In the genomic region with DNA sequence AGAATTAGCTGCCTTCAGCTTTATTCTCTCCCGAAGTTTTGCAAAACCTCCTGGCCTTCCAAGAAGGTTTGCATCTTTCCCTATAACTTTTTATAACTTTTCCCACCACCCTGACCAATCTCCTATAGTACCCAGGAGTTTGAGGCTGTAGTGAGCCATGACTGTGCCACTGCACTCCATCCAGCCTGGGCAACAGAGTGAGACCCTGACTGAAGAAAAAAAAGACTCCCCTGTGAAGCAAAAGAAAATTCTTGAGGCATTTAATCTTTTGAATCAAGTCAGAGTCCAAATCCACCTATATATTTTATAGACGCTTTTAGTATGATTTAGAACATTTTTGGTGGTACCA, we compare ENCODE assay signal across 1 cellular context.
TF ChIP-seq lines count a peak whose summit lies in the region.

No MANE protein-coding gene starts in this region.

TF ChIP-seq in K562, 482 proteins besides CTCF, POLR2A, EP300 and RAD21:
- TF ChIP-seq ZNF224 (CRISPR knock-in tag; IDR thresholded peaks at IDR 0.05) (no peak), ZNF589 (CRISPR knock-in tag; IDR thresholded peaks at IDR 0.05; ENCODE audit: low read depth) (no peak), ZSCAN29 (IDR thresholded peaks at IDR 0.05) (no peak), ZNF121 (CRISPR knock-in tag; conservative IDR thresholded peaks at IDR 0.05) (peak; percentile 65), CCAR2 (IDR thresholded peaks at IDR 0.05; ENCODE audit: low read depth, low read length) (no peak), TBL1XR1 (IDR thresholded peaks at IDR 0.05; ENCODE audit: low read length in 2 of 2) (0 out of 4 replicates have a peak, but pooled peaks of 1 of the 2 experiments have one; percentile 1), SP1 (CRISPR knock-in tag; IDR thresholded peaks at IDR 0.05) (no peak), MEF2D (tag; conservative IDR thresholded peaks at IDR 0.05; ENCODE audit: low read depth) (no peak), FOXJ2 (tag; IDR thresholded peaks at IDR 0.05) (peak; percentile 69), NR2C1 (IDR thresholded peaks at IDR 0.05) (no peak), NR2C1 (tag; IDR thresholded peaks at IDR 0.05) (no peak), NEUROD1 (IDR thresholded peaks at IDR 0.05; ENCODE audit: borderline replicate concordance, low read depth, low read length, partially characterized antibody) (no peak), U2AF2 (optimal IDR thresholded peaks at IDR 0.05; ENCODE audit: low read depth, low read length) (no peak), FOXA1 (IDR thresholded peaks at IDR 0.05; ENCODE audit: borderline replicate concordance) (no peak), POLR3G (IDR thresholded peaks at IDR 0.05; ENCODE audit: extremely low read depth, insufficient read length, insufficient replicate concordance) (no peak), IFI16 (CRISPR knock-in tag; IDR thresholded peaks at IDR 0.05) (no peak), MEF2A (IDR thresholded peaks at IDR 0.05; ENCODE audit: control insufficient read depth, low read depth, low read length) (no peak), RBM34 (IDR thresholded peaks at IDR 0.05; ENCODE audit: borderline replicate concordance, insufficient read depth, low read length) (no peak)
- TF ChIP-seq, protein P1, sequence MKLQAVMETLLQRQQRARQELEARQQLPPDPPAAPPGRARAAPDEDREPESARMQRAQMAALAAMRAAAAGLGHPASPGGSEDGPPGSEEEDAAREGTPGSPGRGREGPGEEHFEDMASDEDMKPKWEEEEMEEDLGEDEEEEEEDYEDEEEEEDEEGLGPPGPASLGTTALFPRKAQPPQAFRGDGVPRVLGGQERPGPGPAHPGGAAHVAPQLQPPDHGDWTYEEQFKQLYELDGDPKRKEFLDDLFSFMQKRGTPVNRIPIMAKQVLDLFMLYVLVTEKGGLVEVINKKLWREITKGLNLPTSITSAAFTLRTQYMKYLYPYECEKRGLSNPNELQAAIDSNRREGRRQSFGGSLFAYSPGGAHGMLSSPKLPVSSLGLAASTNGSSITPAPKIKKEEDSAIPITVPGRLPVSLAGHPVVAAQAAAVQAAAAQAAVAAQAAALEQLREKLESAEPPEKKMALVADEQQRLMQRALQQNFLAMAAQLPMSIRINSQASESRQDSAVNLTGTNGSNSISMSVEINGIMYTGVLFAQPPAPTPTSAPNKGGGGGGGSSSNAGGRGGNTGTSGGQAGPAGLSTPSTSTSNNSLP (IDR thresholded peaks at IDR 0.05; ENCODE audit: borderline replicate concordance, low read depth, low read length) = 0 out of 2 replicates have a peak, but pooled peaks have one; percentile 0
- TF ChIP-seq, protein P2, sequence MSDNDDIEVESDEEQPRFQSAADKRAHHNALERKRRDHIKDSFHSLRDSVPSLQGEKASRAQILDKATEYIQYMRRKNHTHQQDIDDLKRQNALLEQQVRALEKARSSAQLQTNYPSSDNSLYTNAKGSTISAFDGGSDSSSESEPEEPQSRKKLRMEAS (CRISPR knock-in tag; IDR thresholded peaks at IDR 0.05) = no peak
- TF ChIP-seq, protein P3, sequence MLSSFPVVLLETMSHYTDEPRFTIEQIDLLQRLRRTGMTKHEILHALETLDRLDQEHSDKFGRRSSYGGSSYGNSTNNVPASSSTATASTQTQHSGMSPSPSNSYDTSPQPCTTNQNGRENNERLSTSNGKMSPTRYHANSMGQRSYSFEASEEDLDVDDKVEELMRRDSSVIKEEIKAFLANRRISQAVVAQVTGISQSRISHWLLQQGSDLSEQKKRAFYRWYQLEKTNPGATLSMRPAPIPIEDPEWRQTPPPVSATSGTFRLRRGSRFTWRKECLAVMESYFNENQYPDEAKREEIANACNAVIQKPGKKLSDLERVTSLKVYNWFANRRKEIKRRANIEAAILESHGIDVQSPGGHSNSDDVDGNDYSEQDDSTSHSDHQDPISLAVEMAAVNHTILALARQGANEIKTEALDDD (IDR thresholded peaks at IDR 0.05) = no peak
- TF ChIP-seq, protein P4, sequence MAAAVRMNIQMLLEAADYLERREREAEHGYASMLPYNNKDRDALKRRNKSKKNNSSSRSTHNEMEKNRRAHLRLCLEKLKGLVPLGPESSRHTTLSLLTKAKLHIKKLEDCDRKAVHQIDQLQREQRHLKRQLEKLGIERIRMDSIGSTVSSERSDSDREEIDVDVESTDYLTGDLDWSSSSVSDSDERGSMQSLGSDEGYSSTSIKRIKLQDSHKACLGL (CRISPR knock-in tag; IDR thresholded peaks at IDR 0.05; ENCODE audit: borderline replicate concordance, poor library complexity, severe bottlenecking) = no peak
- TF ChIP-seq, protein P5, sequence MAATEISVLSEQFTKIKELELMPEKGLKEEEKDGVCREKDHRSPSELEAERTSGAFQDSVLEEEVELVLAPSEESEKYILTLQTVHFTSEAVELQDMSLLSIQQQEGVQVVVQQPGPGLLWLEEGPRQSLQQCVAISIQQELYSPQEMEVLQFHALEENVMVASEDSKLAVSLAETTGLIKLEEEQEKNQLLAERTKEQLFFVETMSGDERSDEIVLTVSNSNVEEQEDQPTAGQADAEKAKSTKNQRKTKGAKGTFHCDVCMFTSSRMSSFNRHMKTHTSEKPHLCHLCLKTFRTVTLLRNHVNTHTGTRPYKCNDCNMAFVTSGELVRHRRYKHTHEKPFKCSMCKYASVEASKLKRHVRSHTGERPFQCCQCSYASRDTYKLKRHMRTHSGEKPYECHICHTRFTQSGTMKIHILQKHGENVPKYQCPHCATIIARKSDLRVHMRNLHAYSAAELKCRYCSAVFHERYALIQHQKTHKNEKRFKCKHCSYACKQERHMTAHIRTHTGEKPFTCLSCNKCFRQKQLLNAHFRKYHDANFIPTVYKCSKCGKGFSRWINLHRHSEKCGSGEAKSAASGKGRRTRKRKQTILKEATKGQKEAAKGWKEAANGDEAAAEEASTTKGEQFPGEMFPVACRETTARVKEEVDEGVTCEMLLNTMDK (IDR thresholded peaks at IDR 0.05; ENCODE audit: borderline replicate concordance, insufficient read depth, low read depth, low read length, poor library complexity, severe bottlenecking) = no peak
- TF ChIP-seq, protein P6, sequence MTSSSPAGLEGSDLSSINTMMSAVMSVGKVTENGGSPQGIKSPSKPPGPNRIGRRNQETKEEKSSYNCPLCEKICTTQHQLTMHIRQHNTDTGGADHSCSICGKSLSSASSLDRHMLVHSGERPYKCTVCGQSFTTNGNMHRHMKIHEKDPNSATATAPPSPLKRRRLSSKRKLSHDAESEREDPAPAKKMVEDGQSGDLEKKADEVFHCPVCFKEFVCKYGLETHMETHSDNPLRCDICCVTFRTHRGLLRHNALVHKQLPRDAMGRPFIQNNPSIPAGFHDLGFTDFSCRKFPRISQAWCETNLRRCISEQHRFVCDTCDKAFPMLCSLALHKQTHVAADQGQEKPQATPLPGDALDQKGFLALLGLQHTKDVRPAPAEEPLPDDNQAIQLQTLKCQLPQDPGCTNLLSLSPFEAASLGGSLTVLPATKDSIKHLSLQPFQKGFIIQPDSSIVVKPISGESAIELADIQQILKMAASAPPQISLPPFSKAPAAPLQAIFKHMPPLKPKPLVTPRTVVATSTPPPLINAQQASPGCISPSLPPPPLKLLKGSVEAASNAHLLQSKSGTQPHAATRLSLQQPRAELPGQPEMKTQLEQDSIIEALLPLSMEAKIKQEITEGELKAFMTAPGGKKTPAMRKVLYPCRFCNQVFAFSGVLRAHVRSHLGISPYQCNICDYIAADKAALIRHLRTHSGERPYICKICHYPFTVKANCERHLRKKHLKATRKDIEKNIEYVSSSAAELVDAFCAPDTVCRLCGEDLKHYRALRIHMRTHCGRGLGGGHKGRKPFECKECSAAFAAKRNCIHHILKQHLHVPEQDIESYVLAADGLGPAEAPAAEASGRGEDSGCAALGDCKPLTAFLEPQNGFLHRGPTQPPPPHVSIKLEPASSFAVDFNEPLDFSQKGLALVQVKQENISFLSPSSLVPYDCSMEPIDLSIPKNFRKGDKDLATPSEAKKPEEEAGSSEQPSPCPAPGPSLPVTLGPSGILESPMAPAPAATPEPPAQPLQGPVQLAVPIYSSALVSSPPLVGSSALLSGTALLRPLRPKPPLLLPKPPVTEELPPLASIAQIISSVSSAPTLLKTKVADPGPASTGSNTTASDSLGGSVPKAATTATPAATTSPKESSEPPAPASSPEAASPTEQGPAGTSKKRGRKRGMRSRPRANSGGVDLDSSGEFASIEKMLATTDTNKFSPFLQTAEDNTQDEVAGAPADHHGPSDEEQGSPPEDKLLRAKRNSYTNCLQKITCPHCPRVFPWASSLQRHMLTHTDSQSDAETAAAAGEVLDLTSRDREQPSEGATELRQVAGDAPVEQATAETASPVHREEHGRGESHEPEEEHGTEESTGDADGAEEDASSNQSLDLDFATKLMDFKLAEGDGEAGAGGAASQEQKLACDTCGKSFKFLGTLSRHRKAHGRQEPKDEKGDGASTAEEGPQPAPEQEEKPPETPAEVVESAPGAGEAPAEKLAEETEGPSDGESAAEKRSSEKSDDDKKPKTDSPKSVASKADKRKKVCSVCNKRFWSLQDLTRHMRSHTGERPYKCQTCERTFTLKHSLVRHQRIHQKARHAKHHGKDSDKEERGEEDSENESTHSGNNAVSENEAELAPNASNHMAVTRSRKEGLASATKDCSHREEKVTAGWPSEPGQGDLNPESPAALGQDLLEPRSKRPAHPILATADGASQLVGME (CRISPR knock-in tag; IDR thresholded peaks at IDR 0.05) = no peak
- TF ChIP-seq, protein P7, sequence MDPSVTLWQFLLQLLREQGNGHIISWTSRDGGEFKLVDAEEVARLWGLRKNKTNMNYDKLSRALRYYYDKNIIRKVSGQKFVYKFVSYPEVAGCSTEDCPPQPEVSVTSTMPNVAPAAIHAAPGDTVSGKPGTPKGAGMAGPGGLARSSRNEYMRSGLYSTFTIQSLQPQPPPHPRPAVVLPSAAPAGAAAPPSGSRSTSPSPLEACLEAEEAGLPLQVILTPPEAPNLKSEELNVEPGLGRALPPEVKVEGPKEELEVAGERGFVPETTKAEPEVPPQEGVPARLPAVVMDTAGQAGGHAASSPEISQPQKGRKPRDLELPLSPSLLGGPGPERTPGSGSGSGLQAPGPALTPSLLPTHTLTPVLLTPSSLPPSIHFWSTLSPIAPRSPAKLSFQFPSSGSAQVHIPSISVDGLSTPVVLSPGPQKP (CRISPR knock-in tag; IDR thresholded peaks at IDR 0.05) = no peak
- TF ChIP-seq, protein P8, sequence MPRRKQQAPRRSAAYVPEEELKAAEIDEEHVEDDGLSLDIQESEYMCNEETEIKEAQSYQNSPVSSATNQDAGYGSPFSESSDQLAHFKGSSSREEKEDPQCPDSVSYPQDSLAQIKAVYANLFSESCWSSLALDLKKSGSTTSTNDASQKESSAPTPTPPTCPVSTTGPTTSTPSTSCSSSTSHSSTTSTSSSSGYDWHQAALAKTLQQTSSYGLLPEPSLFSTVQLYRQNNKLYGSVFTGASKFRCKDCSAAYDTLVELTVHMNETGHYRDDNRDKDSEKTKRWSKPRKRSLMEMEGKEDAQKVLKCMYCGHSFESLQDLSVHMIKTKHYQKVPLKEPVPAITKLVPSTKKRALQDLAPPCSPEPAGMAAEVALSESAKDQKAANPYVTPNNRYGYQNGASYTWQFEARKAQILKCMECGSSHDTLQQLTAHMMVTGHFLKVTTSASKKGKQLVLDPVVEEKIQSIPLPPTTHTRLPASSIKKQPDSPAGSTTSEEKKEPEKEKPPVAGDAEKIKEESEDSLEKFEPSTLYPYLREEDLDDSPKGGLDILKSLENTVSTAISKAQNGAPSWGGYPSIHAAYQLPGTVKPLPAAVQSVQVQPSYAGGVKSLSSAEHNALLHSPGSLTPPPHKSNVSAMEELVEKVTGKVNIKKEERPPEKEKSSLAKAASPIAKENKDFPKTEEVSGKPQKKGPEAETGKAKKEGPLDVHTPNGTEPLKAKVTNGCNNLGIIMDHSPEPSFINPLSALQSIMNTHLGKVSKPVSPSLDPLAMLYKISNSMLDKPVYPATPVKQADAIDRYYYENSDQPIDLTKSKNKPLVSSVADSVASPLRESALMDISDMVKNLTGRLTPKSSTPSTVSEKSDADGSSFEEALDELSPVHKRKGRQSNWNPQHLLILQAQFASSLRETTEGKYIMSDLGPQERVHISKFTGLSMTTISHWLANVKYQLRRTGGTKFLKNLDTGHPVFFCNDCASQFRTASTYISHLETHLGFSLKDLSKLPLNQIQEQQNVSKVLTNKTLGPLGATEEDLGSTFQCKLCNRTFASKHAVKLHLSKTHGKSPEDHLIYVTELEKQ (CRISPR knock-in tag; IDR thresholded peaks at IDR 0.05) = no peak
